ENCODE assay signal across 1 cellular context in the genomic region with DNA sequence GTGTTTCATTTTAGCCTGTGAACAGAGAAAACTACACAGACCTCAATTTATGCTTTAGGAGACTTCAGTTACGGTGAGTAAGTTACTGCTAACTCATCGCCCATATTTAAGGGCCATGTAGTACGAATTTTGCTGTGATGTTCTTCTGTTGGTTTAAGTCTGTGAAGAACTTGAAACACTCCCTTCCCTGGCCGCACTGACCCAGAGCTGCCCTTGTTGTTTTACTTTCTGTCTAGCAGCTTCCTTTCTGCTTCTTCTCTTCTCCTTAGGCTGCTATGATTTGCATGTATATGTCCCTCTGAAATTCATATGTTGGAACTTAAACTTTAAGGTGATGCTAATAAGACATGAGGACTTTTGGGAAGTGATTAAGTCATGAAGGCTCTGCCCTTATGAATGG.
TF ChIP-seq lines count a peak whose summit lies in the region.

No MANE protein-coding gene starts in this region.

TF ChIP-seq in IMR-90, 13 proteins besides CTCF, POLR2A, EP300 and RAD21:
- TF ChIP-seq USF2 (IDR thresholded peaks at IDR 0.05; ENCODE audit: low read depth, low read length) (no peak), SMC3 (IDR thresholded peaks at IDR 0.05; ENCODE audit: low read depth, low read length) (no peak)
